ENCODE assay signal across 1 cellular context in genomic region chr21:38929652-38930051, GRCh38.
TF ChIP-seq lines count a peak whose summit lies in the region.

No MANE protein-coding gene starts in this region.

TF ChIP-seq in IMR-90, 13 proteins besides CTCF, POLR2A, EP300 and RAD21:
- TF ChIP-seq BHLHE40 (IDR thresholded peaks at IDR 0.05; ENCODE audit: low read depth, low read length), result no peak
- no peak for TF ChIP-seq USF2 (IDR thresholded peaks at IDR 0.05; ENCODE audit: low read depth, low read length)
- no peak for TF ChIP-seq MXI1 (IDR thresholded peaks at IDR 0.05; ENCODE audit: borderline replicate concordance, low read depth, low read length)
- no peak for TF ChIP-seq NFE2L2 (IDR thresholded peaks at IDR 0.05; ENCODE audit: low read depth, low read length)
- TF ChIP-seq MAFK (IDR thresholded peaks at IDR 0.05; ENCODE audit: low read depth, low read length), result no peak
- no peak for TF ChIP-seq ELK1 (IDR thresholded peaks at IDR 0.05; ENCODE audit: borderline replicate concordance, low read depth, low read length)
- no peak for TF ChIP-seq MAZ (IDR thresholded peaks at IDR 0.05; ENCODE audit: borderline replicate concordance, low read depth, low read length)
- TF ChIP-seq FOS (IDR thresholded peaks at IDR 0.05; ENCODE audit: low read depth, low read length), result no peak
- no peak for TF ChIP-seq RFX5 (IDR thresholded peaks at IDR 0.05; ENCODE audit: low read depth, low read length)
- no peak for TF ChIP-seq CHD1 (IDR thresholded peaks at IDR 0.05; ENCODE audit: low read depth, low read length)
- no peak for TF ChIP-seq CEBPB (IDR thresholded peaks at IDR 0.05; ENCODE audit: low read depth, low read length)
